ENCODE assay signal across 26 cellular contexts in genomic region chr3:182879031-182879611, GRCh38.
"Had no signal": no experiment of that assay in that cellular context is flagged by ENCODE, and none has a peak within 500 bp of the region (broad histone marks: within the 10 kb centered on the region; RNA-seq: fewer than 3 reads in every experiment).

No MANE protein-coding gene starts in this region.

- H3K4me3 Mint-ChIP-seq: activated CD4-positive, alpha-beta memory T cell treated with anti-CD3 and anti-CD28 coated beads, Interleukin-2, amount 10 ng/mL, durations not matched to agents 7 days and 5 days; activated naive CD4-positive, alpha-beta T cell treated with anti-CD3 and anti-CD28 coated beads for 36 hours; activated naive CD8-positive, alpha-beta T cell treated with anti-CD3 and anti-CD28 coated beads for 36 hours had no signal

- H3K9me3 Mint-ChIP-seq: activated CD4-positive, alpha-beta memory T cell treated with anti-CD3 and anti-CD28 coated beads, Interleukin-2, amount 10 ng/mL, durations not matched to agents 7 days and 5 days; activated naive CD4-positive, alpha-beta T cell treated with anti-CD3 and anti-CD28 coated beads for 36 hours; activated naive CD8-positive, alpha-beta T cell treated with anti-CD3 and anti-CD28 coated beads for 36 hours had no signal

- DNase-seq: activated CD4-positive, alpha-beta memory T cell treated with anti-CD3 and anti-CD28 coated beads, Interleukin-2, amount 10 ng/mL, durations not matched to agents 7 days and 5 days; activated CD4-positive, alpha-beta T cell treated with anti-CD3 and anti-CD28 coated beads for 48 hours; activated CD8-positive, alpha-beta memory T cell treated with anti-CD3 and anti-CD28 coated beads for 24 hours; activated gamma-delta T cell treated with Interleukin-2 at 50 U/mL for 16 hours; activated naive CD4-positive, alpha-beta T cell treated with anti-CD3 and anti-CD28 coated beads for 36 hours; activated naive CD8-positive, alpha-beta T cell treated with anti-CD3 and anti-CD28 coated beads for 36 hours; amniotic stem cell; aorta; brain microvascular endothelial cell; central memory CD4-positive, alpha-beta T cell; MG63; NCI-H1048; NCI-H1105 treated with DMSO at 0.1 percent for 48 hours; NCI-H1436; NCI-H1694 treated with DMSO at 0.1 percent for 48 hours; NCI-H2029; NCI-H345; NCI-H524 treated with DMSO at 0.1 percent for 48 hours; PC-9; SIG-M5; T-helper 1 cell; T-helper 9 cell; WERI-Rb-1 had no signal

- H3K27ac Mint-ChIP-seq: activated CD4-positive, alpha-beta memory T cell treated with anti-CD3 and anti-CD28 coated beads, Interleukin-2, amount 10 ng/mL, durations not matched to agents 7 days and 5 days; activated naive CD4-positive, alpha-beta T cell treated with anti-CD3 and anti-CD28 coated beads for 36 hours had no signal

- H3K27me3 Mint-ChIP-seq: activated CD4-positive, alpha-beta memory T cell treated with anti-CD3 and anti-CD28 coated beads, Interleukin-2, amount 10 ng/mL, durations not matched to agents 7 days and 5 days; activated naive CD8-positive, alpha-beta T cell treated with anti-CD3 and anti-CD28 coated beads for 36 hours had no signal

- H3K4me1 Mint-ChIP-seq: activated naive CD8-positive, alpha-beta T cell treated with anti-CD3 and anti-CD28 coated beads for 36 hours had no signal

- ATAC-seq: K562, Right ventricle myocardium inferior, SK-N-SH treated with all-trans-retinoic acid at 6 μM for 48 hours had no signal
